ENCODE assay signal across 8 cellular contexts in genomic region chr12:93990832-93991748, GRCh38.
DNase-seq lines count a peak whose midpoint lies in the region; ATAC-seq and TF ChIP-seq lines count a peak whose summit lies in the region.

No MANE protein-coding gene starts in this region.

- no peaks in the 10 kb centered on the region for H3K27me3 ChIP-seq in WERI-Rb-1 (ENCODE audit: insufficient read depth, low read depth, severe bottlenecking)

- intact Hi-C loops in left cardiac atrium (cut with DNase I): loop anchor here in 1 of 2 donors (10.0 kb wide), 1 partner anchor 486 kb away; no protein-coding TSS in a partner anchor

- DNase-seq in GM04503 (ENCODE audit: low read depth) (peak; percentile 31), WERI-Rb-1 (peak; percentile 75), left cardiac atrium (peak; percentile 61), pons (ENCODE audit: low spot score) (peak; percentile 76), GOT3 (lab: John Stamatoyannopoulos, UW) (no peak), ACHN (no peak), T-cell (no peak)
- no peak for DNase-seq in activated naive CD4-positive, alpha-beta T cell (lab: John Stamatoyannopoulos, UW)

- no peaks in the 10 kb centered on the region for H3K9me3 Mint-ChIP-seq in T-cell

- H3K4me3 Mint-ChIP-seq in T-cell: no peak overlapping the region

- no peaks in the 10 kb centered on the region for H3K27me3 Mint-ChIP-seq in T-cell

- POLR2A ChIA-PET in T-cell (lab: Charles Lee): no interaction called here

- H3K27ac Mint-ChIP-seq in T-cell: no peak overlapping the region

- in situ Hi-C loops in ACHN (cut with HindIII; ENCODE audit: low pct_ligation_motif_present, low pct_unique_long_range_greater_than_20kb, low sequenced_read_pairs): no loop called here

- H3K36me3 Mint-ChIP-seq in T-cell: no peaks in the 10 kb centered on the region

- ATAC-seq in left cardiac atrium: peak; percentile 87 to 93
- ATAC-seq in T-cell (replicated peaks in 1 of 4): no peak

- no peaks in the 10 kb centered on the region for H3K9me3 ChIP-seq in WERI-Rb-1 (ENCODE audit: severe bottlenecking)

- no peaks in the 10 kb centered on the region for H3K4me1 Mint-ChIP-seq in T-cell

- H3K36me3 ChIP-seq in WERI-Rb-1: no peaks in the 10 kb centered on the region

- CTCF ChIA-PET in T-cell (lab: Charles Lee): no interaction called here

- peak overlapping the region; percentile 10 for H3K27ac ChIP-seq in WERI-Rb-1

- H3K4me3 ChIP-seq in WERI-Rb-1 (ENCODE audit: low read depth, low read length): no peak overlapping the region

- peak; percentile 76 for TF ChIP-seq CTCF in WERI-Rb-1 (IDR thresholded peaks at IDR 0.05; ENCODE audit: low read depth, low read length)

Comparison
In these comparisons a context has a peak if more than half of its experiments do, and no peak if none do; other contexts are left out.
1. DNase-seq: peak in GM04503 (single experiment), WERI-Rb-1 (single experiment), left cardiac atrium (single experiment) and pons (single experiment); none in GOT3 (single experiment), ACHN (single experiment), T-cell (0 of 34) and activated naive CD4-positive, alpha-beta T cell (0 of 4).
2. ATAC-seq: peak in left cardiac atrium (2 of 2); none in T-cell (0 of 4).